ENCODE assay signal across 1 cellular context in the genomic region with DNA sequence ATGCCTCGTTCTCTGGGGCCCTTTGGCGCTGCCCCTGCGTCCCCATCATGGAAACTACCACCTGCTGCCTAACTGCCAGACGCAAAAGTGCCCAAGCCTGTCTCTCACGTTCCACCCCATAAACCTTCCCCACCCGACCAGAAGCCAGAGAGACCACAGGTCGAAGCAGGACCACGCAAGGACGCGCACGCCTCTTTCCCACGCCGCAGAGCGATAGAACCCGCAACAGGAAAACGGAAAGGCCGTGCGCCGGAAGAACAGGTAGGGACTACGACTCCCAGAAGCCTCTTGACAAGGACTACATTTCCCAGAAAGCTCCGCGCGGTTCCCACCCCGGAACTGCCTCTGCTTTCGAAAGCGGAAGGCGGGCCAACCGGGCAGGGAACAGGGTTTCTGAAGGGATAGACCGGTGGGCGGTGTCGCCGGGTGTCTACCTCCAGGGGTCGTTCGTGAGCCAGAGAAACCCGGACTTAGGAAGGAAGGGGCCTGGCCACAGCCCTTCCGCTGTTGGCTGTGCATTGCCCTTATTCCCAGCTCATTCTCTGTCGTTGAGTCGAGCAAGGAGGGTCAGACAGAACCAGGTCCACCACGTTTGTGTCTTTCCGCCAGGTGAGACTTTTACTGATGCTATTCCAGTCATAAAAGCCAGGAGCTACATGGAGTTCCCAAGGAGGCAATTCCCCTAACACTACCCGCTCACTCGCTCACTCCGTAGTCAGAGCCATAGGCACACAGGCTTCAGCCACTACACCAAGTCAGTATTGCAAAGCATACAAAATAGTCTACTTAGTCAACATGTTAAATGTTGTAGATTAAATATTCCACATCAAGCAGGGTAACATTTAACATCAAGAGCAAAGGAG.
TF ChIP-seq lines count a peak whose summit lies in the region.

No MANE protein-coding gene starts in this region.

TF ChIP-seq in GM12878, 131 proteins besides CTCF, POLR2A, EP300 and RAD21 (continued from another document and continues in another):
- TF ChIP-seq, protein P1, sequence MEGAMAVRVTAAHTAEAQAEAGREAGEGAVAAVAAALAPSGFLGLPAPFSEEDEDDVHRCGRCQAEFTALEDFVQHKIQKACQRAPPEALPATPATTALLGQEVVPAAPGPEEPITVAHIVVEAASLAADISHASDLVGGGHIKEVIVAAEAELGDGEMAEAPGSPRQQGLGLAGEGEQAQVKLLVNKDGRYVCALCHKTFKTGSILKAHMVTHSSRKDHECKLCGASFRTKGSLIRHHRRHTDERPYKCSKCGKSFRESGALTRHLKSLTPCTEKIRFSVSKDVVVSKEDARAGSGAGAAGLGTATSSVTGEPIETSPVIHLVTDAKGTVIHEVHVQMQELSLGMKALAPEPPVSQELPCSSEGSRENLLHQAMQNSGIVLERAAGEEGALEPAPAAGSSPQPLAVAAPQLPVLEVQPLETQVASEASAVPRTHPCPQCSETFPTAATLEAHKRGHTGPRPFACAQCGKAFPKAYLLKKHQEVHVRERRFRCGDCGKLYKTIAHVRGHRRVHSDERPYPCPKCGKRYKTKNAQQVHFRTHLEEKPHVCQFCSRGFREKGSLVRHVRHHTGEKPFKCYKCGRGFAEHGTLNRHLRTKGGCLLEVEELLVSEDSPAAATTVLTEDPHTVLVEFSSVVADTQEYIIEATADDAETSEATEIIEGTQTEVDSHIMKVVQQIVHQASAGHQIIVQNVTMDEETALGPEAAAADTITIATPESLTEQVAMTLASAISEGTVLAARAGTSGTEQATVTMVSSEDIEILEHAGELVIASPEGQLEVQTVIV (IDR thresholded peaks at IDR 0.05; ENCODE audit: borderline replicate concordance, partially characterized antibody), result peak; percentile 92
- peak in 1 of 2 experiments; percentile 88; a peak in 2 of 4 replicates for TF ChIP-seq ETV6 (conservative IDR thresholded peaks at IDR 0.05 in 1 of 2, IDR thresholded peaks at IDR 0.05 in 1 of 2; ENCODE audit: borderline replicate concordance in 1 of 2, low read depth in 1 of 2)
- no peak for TF ChIP-seq CBX3 (IDR thresholded peaks at IDR 0.05; ENCODE audit: borderline replicate concordance, low read depth)
- peak; percentile 36; the same call in 1 of the 2 replicates for TF ChIP-seq STAT1 (conservative IDR thresholded peaks at IDR 0.05)
- TF ChIP-seq DPF2 (IDR thresholded peaks at IDR 0.05), result 0 out of 2 replicates have a peak, but pooled peaks have one; percentile 42
- TF ChIP-seq CHD2 (IDR thresholded peaks at IDR 0.05; ENCODE audit: borderline replicate concordance, low read depth, low read length), result peak; percentile 76; the same call in 1 of the 2 replicates
- 0 out of 2 replicates have a peak, but pooled peaks have one; percentile 25 for TF ChIP-seq MTA2 (IDR thresholded peaks at IDR 0.05; ENCODE audit: low read depth)
- TF ChIP-seq ASH2L (IDR thresholded peaks at IDR 0.05; ENCODE audit: borderline replicate concordance, low read depth), result 0 out of 2 replicates have a peak, but pooled peaks have one; percentile 41
- TF ChIP-seq SIN3A (IDR thresholded peaks at IDR 0.05; ENCODE audit: low read depth, low read length), result peak; percentile 76
- no peak for TF ChIP-seq USF1 (IDR thresholded peaks at IDR 0.05; ENCODE audit: borderline replicate concordance, extremely low read length, insufficient read depth, low read depth, low read length)
- peak; percentile 94 for TF ChIP-seq MLLT1 (IDR thresholded peaks at IDR 0.05)
- no peak for TF ChIP-seq BCL3 (IDR thresholded peaks at IDR 0.05; ENCODE audit: borderline replicate concordance, insufficient read depth, low read depth, low read length, poor library complexity, severe bottlenecking)
- TF ChIP-seq CBFB (IDR thresholded peaks at IDR 0.05; ENCODE audit: low read depth), result peak; percentile 85
- TF ChIP-seq ZNF274 (IDR thresholded peaks at IDR 0.05; ENCODE audit: insufficient read depth, insufficient read length), result no peak
- TF ChIP-seq, protein P2, sequence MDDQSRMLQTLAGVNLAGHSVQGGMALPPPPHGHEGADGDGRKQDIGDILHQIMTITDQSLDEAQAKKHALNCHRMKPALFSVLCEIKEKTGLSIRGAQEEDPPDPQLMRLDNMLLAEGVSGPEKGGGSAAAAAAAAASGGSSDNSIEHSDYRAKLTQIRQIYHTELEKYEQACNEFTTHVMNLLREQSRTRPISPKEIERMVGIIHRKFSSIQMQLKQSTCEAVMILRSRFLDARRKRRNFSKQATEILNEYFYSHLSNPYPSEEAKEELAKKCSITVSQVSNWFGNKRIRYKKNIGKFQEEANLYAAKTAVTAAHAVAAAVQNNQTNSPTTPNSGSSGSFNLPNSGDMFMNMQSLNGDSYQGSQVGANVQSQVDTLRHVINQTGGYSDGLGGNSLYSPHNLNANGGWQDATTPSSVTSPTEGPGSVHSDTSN (IDR thresholded peaks at IDR 0.05; ENCODE audit: insufficient replicate concordance, low read depth, low read length), result no peak
- TF ChIP-seq ZNF687 (IDR thresholded peaks at IDR 0.05), result peak; percentile 86
- no peak for TF ChIP-seq MYC (IDR thresholded peaks at IDR 0.05; ENCODE audit: insufficient read depth, insufficient read length, insufficient replicate concordance, low read length, severe bottlenecking)
- peak; percentile 82 for TF ChIP-seq YY1 (IDR thresholded peaks at IDR 0.05; ENCODE audit: low read depth, low read length)
- TF ChIP-seq LARP7 (IDR thresholded peaks at IDR 0.05), result peak; percentile 66; the same call in 1 of the 2 replicates
- TF ChIP-seq, protein P3, sequence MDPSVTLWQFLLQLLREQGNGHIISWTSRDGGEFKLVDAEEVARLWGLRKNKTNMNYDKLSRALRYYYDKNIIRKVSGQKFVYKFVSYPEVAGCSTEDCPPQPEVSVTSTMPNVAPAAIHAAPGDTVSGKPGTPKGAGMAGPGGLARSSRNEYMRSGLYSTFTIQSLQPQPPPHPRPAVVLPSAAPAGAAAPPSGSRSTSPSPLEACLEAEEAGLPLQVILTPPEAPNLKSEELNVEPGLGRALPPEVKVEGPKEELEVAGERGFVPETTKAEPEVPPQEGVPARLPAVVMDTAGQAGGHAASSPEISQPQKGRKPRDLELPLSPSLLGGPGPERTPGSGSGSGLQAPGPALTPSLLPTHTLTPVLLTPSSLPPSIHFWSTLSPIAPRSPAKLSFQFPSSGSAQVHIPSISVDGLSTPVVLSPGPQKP (IDR thresholded peaks at IDR 0.05; ENCODE audit: low read depth, low read length), result peak; percentile 93
- peak; percentile 79 for TF ChIP-seq ZNF592 (IDR thresholded peaks at IDR 0.05)
- TF ChIP-seq NFIC (IDR thresholded peaks at IDR 0.05; ENCODE audit: low read depth, low read length), result no peak; the same call in 1 of the 2 replicates
- peak; percentile 41 for TF ChIP-seq KLF5 (IDR thresholded peaks at IDR 0.05; ENCODE audit: partially characterized antibody)
- no peak; the same call in 1 of the 2 replicates for TF ChIP-seq ZSCAN29 (IDR thresholded peaks at IDR 0.05)
- peak; percentile 68; the same call in 1 of the 2 replicates for TF ChIP-seq MEF2A (IDR thresholded peaks at IDR 0.05; ENCODE audit: insufficient read depth, low read depth, low read length)
- TF ChIP-seq TCF12 (IDR thresholded peaks at IDR 0.05; ENCODE audit: low read depth, low read length), result peak; percentile 9; the same call in 1 of the 2 replicates
- no peak for TF ChIP-seq TCF7 (IDR thresholded peaks at IDR 0.05; ENCODE audit: borderline replicate concordance)
- no peak for TF ChIP-seq BCLAF1 (IDR thresholded peaks at IDR 0.05)
- TF ChIP-seq RUNX3 (IDR thresholded peaks at IDR 0.05; ENCODE audit: low read length), result peak; percentile 86
- TF ChIP-seq BRCA1 (IDR thresholded peaks at IDR 0.05; ENCODE audit: low read depth, low read length), result no peak
